Comparison of ENCODE assay signal across 9 cellular contexts in genomic region chr7:92691578-92691977, GRCh38.
A peak's percentile ranks its signal among the peaks of the same experiment; 100 is the strongest.
DNase-seq lines count a peak whose midpoint lies in the region; ATAC-seq, FAIRE-seq and TF ChIP-seq lines count a peak whose summit lies in the region.
"Had no signal": no experiment of that assay in that cellular context is flagged by ENCODE, and none has a peak within 500 bp of the region (broad histone marks: within the 10 kb centered on the region; RNA-seq: fewer than 3 reads in every experiment).

No MANE protein-coding gene starts in this region.

- POLR2A ChIA-PET in SK-N-SH (lab: Yijun Ruan, JAX) = no interaction called here

- H3K4me3 ChIP-seq in GM23248 (no peak overlapping the region), LNCaP clone FGC (ENCODE audit: low read depth, low read length) (no peak overlapping the region), SK-N-SH (ENCODE audit: low read depth in 2 of 2, low read length in 1 of 2) (no peak overlapping the region), pancreas (no peak overlapping the region)

- TF ChIP-seq CTCF in LNCaP clone FGC (IDR thresholded peaks at IDR 0.05; ENCODE audit: control insufficient read depth, extremely low read depth, insufficient read depth) (peak; percentile 49), SK-N-SH (IDR thresholded peaks at IDR 0.05) (peak; percentile 82), pancreas (IDR thresholded peaks at IDR 0.05) (peak in 2 of 4 donors; percentile 25 to 30)

- intact Hi-C loops in pancreas (cut with DNase I) = no loop called here

- no peak overlapping the region for H3K27ac ChIP-seq in GM23248
- peak overlapping the region in 1 of 2 experiments; percentile 58; a peak in 2 of 4 replicates for H3K27ac ChIP-seq in SK-N-SH (ENCODE audit: low read depth in 2 of 2, low read length in 1 of 2)
- peak overlapping the region; percentile 11 for H3K27ac ChIP-seq in epithelial cell of prostate
- no peak overlapping the region for H3K27ac ChIP-seq in pancreas
- H3K27ac ChIP-seq: neutrophil had no signal

- WGBS in GM23248 (ENCODE audit: low coverage in 1 of 2, low lambda C conversion rate in 2 of 2, missing lambda C conversion rate in 2 of 2), 2 experiments = 45 to 47% methylated on average over 2 of the region's 2 CpGs
- WGBS in SK-N-SH (ENCODE audit: low lambda C conversion rate) = 46% methylated on average over 2 of the region's 2 CpGs
- 45 to 50% methylated on average over 2 of the region's 2 CpGs for WGBS in pancreas, 2 donors

- no peak for DNase-seq in activated naive CD4-positive, alpha-beta T cell treated with anti-CD3 and anti-CD28 coated beads, Interleukin-2, amount 50 U/mL, for 16 hours
- DNase-seq in GM23248 (peak; percentile 77), LNCaP clone FGC (ENCODE audit: low read depth) (peak; percentile 30), SK-N-SH (peak; percentile 43), epithelial cell of prostate (ENCODE audit: low read depth, low spot score) (no peak), pancreas (no peak)
- no peak for DNase-seq in stimulated activated CD4-positive, alpha-beta T cell treated with anti-CD3 and anti-CD28 coated beads, Interleukin-2, amount 100 ng/mL, for 24 hours

- H3K27me3 ChIP-seq in GM23248 (replicated peaks; ENCODE audit: insufficient read depth) (no peaks in the 10 kb centered on the region), SK-N-SH (ENCODE audit: insufficient read depth) (no peaks in the 10 kb centered on the region), pancreas (no peaks in the 10 kb centered on the region)
- H3K27me3 ChIP-seq: neutrophil had no signal

- H3K27me3 Mint-ChIP-seq in activated naive CD4-positive, alpha-beta T cell treated with anti-CD3 and anti-CD28 coated beads, Interleukin-2, amount 50 U/mL, for 24 hours = no peaks in the 10 kb centered on the region

- ATAC-seq in pancreas = peak in 3 of 4 donors; percentile 27 to 52 (median 28)

- H3K79me2 ChIP-seq in GM23248 (ENCODE audit: insufficient read depth) (peaks cover 93% of the 10 kb centered on the region), SK-N-SH (ENCODE audit: insufficient read depth) (peaks cover 100% of the 10 kb centered on the region)

- no peak overlapping the region for H3K4me2 ChIP-seq in GM23248 (ENCODE audit: unreplicated experiment)
- H3K4me2 ChIP-seq in SK-N-SH = no peak overlapping the region

- TF ChIP-seq RAD21 in SK-N-SH (IDR thresholded peaks at IDR 0.05; ENCODE audit: low read length) = peak; percentile 87

- H3K9me3 ChIP-seq in GM23248 (ENCODE audit: low read depth) (no peaks in the 10 kb centered on the region), SK-N-SH (peaks cover 11% of the 10 kb centered on the region), pancreas (no peaks in the 10 kb centered on the region)
- H3K9me3 ChIP-seq: neutrophil had no signal

- H4K20me1 ChIP-seq in GM23248 (ENCODE audit: insufficient read depth) = no peaks in the 10 kb centered on the region
- no peaks in the 10 kb centered on the region for H4K20me1 ChIP-seq in SK-N-SH (ENCODE audit: insufficient read depth)

- TF ChIP-seq EP300 in SK-N-SH (IDR thresholded peaks at IDR 0.05; ENCODE audit: borderline replicate concordance in 1 of 2, low read depth in 1 of 2, low read length in 1 of 2) = no peak

- peaks cover 86% of the 10 kb centered on the region for H3K4me1 Mint-ChIP-seq in activated naive CD4-positive, alpha-beta T cell treated with anti-CD3 and anti-CD28 coated beads, Interleukin-2, amount 50 U/mL, for 24 hours

- H3K4me3 Mint-ChIP-seq in activated naive CD4-positive, alpha-beta T cell treated with anti-CD3 and anti-CD28 coated beads, Interleukin-2, amount 50 U/mL, for 24 hours = no peak overlapping the region

- H3K36me3 ChIP-seq in GM23248 (ENCODE audit: low read depth) (no peaks in the 10 kb centered on the region), SK-N-SH (replicated peaks in 1 of 2; ENCODE audit: control insufficient read depth in 1 of 2, insufficient read depth in 2 of 2, low read length in 1 of 2) (peaks cover 19 to 62% of the 10 kb centered on the region in 2 experiments), pancreas (no peaks in the 10 kb centered on the region)
- H3K36me3 ChIP-seq: neutrophil had no signal

- peak; percentile 91 for FAIRE-seq in pancreas (lab: Jason Lieb, UNC)

- no peak overlapping the region for H3K9ac ChIP-seq in GM23248
- no peak overlapping the region for H3K9ac ChIP-seq in SK-N-SH

- H3K27ac Mint-ChIP-seq in activated naive CD4-positive, alpha-beta T cell treated with anti-CD3 and anti-CD28 coated beads, Interleukin-2, amount 50 U/mL, for 24 hours = peak overlapping the region; percentile 93

- no peak overlapping the region for H2AFZ ChIP-seq in GM23248
- H2AFZ ChIP-seq in SK-N-SH (ENCODE audit: low read depth) = no peak overlapping the region

- H3K9me2 ChIP-seq in GM23248 (ENCODE audit: insufficient read depth) (no peaks in the 10 kb centered on the region), SK-N-SH (no peaks in the 10 kb centered on the region)

- CTCF ChIA-PET in SK-N-SH (lab: Yijun Ruan, JAX) = interaction anchor here (1.0 to 2.4 kb wide), 4 partner anchors 46 to 142 kb away, joined by 5 to 13 read pairs (median 6); no protein-coding TSS in a partner anchor

- peaks cover 29% of the 10 kb centered on the region for H3K36me3 Mint-ChIP-seq in activated naive CD4-positive, alpha-beta T cell treated with anti-CD3 and anti-CD28 coated beads, Interleukin-2, amount 50 U/mL, for 24 hours

- peaks cover 12% of the 10 kb centered on the region for H3K9me3 Mint-ChIP-seq in activated naive CD4-positive, alpha-beta T cell treated with anti-CD3 and anti-CD28 coated beads, Interleukin-2, amount 50 U/mL, for 24 hours

- H3K4me1 ChIP-seq in GM23248 (ENCODE audit: insufficient read depth) = peaks cover 21% of the 10 kb centered on the region
- peaks cover 12 to 18% of the 10 kb centered on the region in 2 experiments for H3K4me1 ChIP-seq in SK-N-SH (ENCODE audit: control insufficient read depth in 1 of 2, insufficient read depth in 2 of 2, low read depth in 1 of 2, low read length in 1 of 2)
- peaks cover 13 to 18% (median 18%) of the 10 kb centered on the region in 3 donors for H3K4me1 ChIP-seq in pancreas

- H3F3A ChIP-seq in GM23248 (ENCODE audit: insufficient read depth) (peaks cover 27% of the 10 kb centered on the region), SK-N-SH (replicated peaks; ENCODE audit: insufficient read depth) (peaks cover 45% of the 10 kb centered on the region)

- in situ Hi-C loops in GM23248 (cut with MboI) = loop anchor here (10.0 kb wide), 1 partner anchor 143 kb away; the partner anchor contains the start of gene CDK6

TF ChIP-seq in SK-N-SH, 30 proteins besides CTCF, POLR2A, EP300 and RAD21:
- TF ChIP-seq CHD2 (IDR thresholded peaks at IDR 0.05; ENCODE audit: low read length, partially characterized antibody) (peak; percentile 12), GATA2 (CRISPR knock-in tag; IDR thresholded peaks at IDR 0.05) (no peak), MXI1 (IDR thresholded peaks at IDR 0.05; ENCODE audit: low read depth, low read length) (0 out of 2 replicates have a peak, but pooled peaks have one; percentile 25), FOSL2 (IDR thresholded peaks at IDR 0.05; ENCODE audit: borderline replicate concordance, low read depth) (no peak), MAX (IDR thresholded peaks at IDR 0.05; ENCODE audit: low read depth) (0 out of 2 replicates have a peak, but pooled peaks have one; percentile 67), SMC3 (IDR thresholded peaks at IDR 0.05; ENCODE audit: low read depth, low read length) (peak; percentile 57), RCOR1 (IDR thresholded peaks at IDR 0.05; ENCODE audit: low read length) (no peak), FOXJ3 (CRISPR knock-in tag; IDR thresholded peaks at IDR 0.05) (no peak), EZH2phosphoT487 (IDR thresholded peaks at IDR 0.05; ENCODE audit: borderline replicate concordance, low read depth) (no peak), TCF12 (IDR thresholded peaks at IDR 0.05) (peak; percentile 7; the same call in 1 of the 2 replicates)

Comparison
In these comparisons a context has a peak if more than half of its experiments do, and no peak if none do; other contexts are left out.
1. DNase-seq: peak in GM23248 (single experiment), LNCaP clone FGC (single experiment) and SK-N-SH (single experiment); none in activated naive CD4-positive, alpha-beta T cell treated with anti-CD3 and anti-CD28 coated beads, Interleukin-2, amount 50 U/mL, for 16 hours (single experiment), epithelial cell of prostate (single experiment), pancreas (0 of 6) and stimulated activated CD4-positive, alpha-beta T cell treated with anti-CD3 and anti-CD28 coated beads, Interleukin-2, amount 100 ng/mL, for 24 hours (0 of 2).